Comparison of ENCODE assay signal across 20 cellular contexts in genomic region chr10:97659589-97659988, GRCh38. TPM values are rescaled to one million over a fixed set of nuclear protein-coding genes. Genes with fewer than 3 reads are reported as not detected.
DNase-seq lines count a peak whose midpoint lies in the region; ATAC-seq lines count a peak whose summit lies in the region.
"Had no signal": no experiment of that assay in that cellular context is flagged by ENCODE, and none has a peak within 500 bp of the region (broad histone marks: within the 10 kb centered on the region; RNA-seq: fewer than 3 reads in every experiment).

No MANE protein-coding gene starts in this region.

- ATAC-seq in GM21381 (IDR thresholded peaks at IDR 0.05; ENCODE audit: unreplicated experiment) (no peak), HG02763 (IDR thresholded peaks at IDR 0.05; ENCODE audit: unreplicated experiment) (no peak)
- ATAC-seq: body of pancreas, left colon had no signal

- H3K9ac ChIP-seq in SK-N-MC (ENCODE audit: insufficient read length) = no peak overlapping the region

- no peak overlapping the region for H3K4me3 ChIP-seq in SK-N-MC
- H3K4me3 ChIP-seq: body of pancreas, esophagus muscularis mucosa had no signal

- peak overlapping the region; percentile 68 for H3K27ac ChIP-seq in SK-N-MC
- H3K27ac ChIP-seq: body of pancreas, esophagus muscularis mucosa had no signal

- DNase-seq in AG08395 (ENCODE audit: low spot score) = peak; percentile 44
- peak; percentile 45 for DNase-seq in H4 (ENCODE audit: low spot score)
- no peak for DNase-seq in SK-N-MC (ENCODE audit: low read depth, low spot score)
- DNase-seq in fibroblast of the conjunctiva (ENCODE audit: low read depth) = peak; percentile 69
- DNase-seq in NCI-H345 treated with DMSO at 0.1 percent for 48 hours (lab: John Stamatoyannopoulos, UW; ENCODE audit: unreplicated experiment) = no peak
- DNase-seq in occipital lobe (lab: John Stamatoyannopoulos, UW) = no peak
- DNase-seq: ACHN; activated gamma-delta T cell treated with Interleukin-2 at 50 U/mL for 16 hours; body of pancreas; Calu3; left colon; NCI-H1048; NK-92 treated with Interleukin-12 subunit alpha and Interleukin-12 subunit beta, amount 100 ng/mL, for 24 hours; posterior cingulate gyrus; SHP77; stimulated activated CD4-positive, alpha-beta T cell treated with anti-CD3 and anti-CD28 coated beads, Interleukin-12 subunit alpha, Interleukin-12 subunit beta, amount 100 ng/mL, for 4 hours; stimulated activated naive CD4-positive, alpha-beta T cell treated with Interleukin-2 at 50 U/mL for 16 hours had no signal

- no peaks in the 10 kb centered on the region for H3K9me3 ChIP-seq in SK-N-MC (ENCODE audit: low read depth, low read length)
- H3K9me3 ChIP-seq: body of pancreas, esophagus muscularis mucosa had no signal

- no peaks in the 10 kb centered on the region; the same call in 1 of the 2 replicates for H3K36me3 ChIP-seq in SK-N-MC (ENCODE audit: insufficient read depth, low read length)

RNA-seq across cellular contexts. Expression of gene PI4K2A, which starts 19.1 kb away (rescaled TPM):
- 10.8 and 10.9 TPM in 2 replicates for total RNA-seq in H4 (2014; rRNA removed; shearing (Covaris generic))
- 8.7 TPM for total RNA-seq in occipital lobe

RNA-seq across cellular contexts. Expression of gene MORN4, which starts 26.3 kb away (rescaled TPM):
- total RNA-seq in H4 (2014; rRNA removed; shearing (Covaris generic)) = 4.2 and 5.6 TPM in 2 replicates
- total RNA-seq in occipital lobe = 36.8 TPM

RNA-seq across cellular contexts. Expression of gene AVPI1, which starts 27.5 kb away (rescaled TPM):
- total RNA-seq in H4 (2014; rRNA removed; shearing (Covaris generic)) = 26.8 and 32.1 TPM in 2 replicates
- 1.1 TPM for total RNA-seq in occipital lobe

RNA-seq across cellular contexts. Expression of gene MARVELD1, which starts 53.9 kb away (rescaled TPM):
- 33.4 and 46.1 TPM in 2 replicates for total RNA-seq in H4 (2014; rRNA removed; shearing (Covaris generic))
- total RNA-seq in occipital lobe = 3.4 TPM

Comparison
In these comparisons a context has a peak if more than half of its experiments do, and no peak if none do; other contexts are left out.
1. DNase-seq: peak in AG08395 (single experiment), H4 (single experiment) and fibroblast of the conjunctiva (single experiment); none in SK-N-MC (single experiment), NCI-H345 treated with DMSO at 0.1 percent for 48 hours (single experiment) and occipital lobe (single experiment).
2. RNA of gene AVPI1, which starts 27.5 kb away (total RNA-seq): 26.8 to 32.1 TPM in H4; 1.1 TPM in occipital lobe (single experiment); every median in the first group is over 10 times any median in the second.